27 cellular contexts compared by ENCODE assay signal in genomic region chr6:72083976-72084375, GRCh38.
"Had no signal": no experiment of that assay in that cellular context is flagged by ENCODE, and none has a peak within 500 bp of the region (broad histone marks: within the 10 kb centered on the region; RNA-seq: fewer than 3 reads in every experiment).

No MANE protein-coding gene starts in this region.

- H3K9me3 ChIP-seq: left ventricle myocardium inferior, ovary, sigmoid colon, spleen, suprapubic skin, thoracic aorta, tibial artery, upper lobe of right lung had no signal

- H3K4me1 Mint-ChIP-seq: immature natural killer cell; mesothelial cell of epicardium; naive B cell; natural killer cell; stimulated activated effector memory CD8-positive, alpha-beta T cell treated with anti-CD3 and anti-CD28 coated beads, Interleukin-12 subunit alpha, Interleukin-12 subunit beta, amount 100 ng/mL, for 72 hours had no signal

- DNase-seq: hypothalamus; immature natural killer cell; kidney; left ventricle myocardium inferior; mesendoderm; naive B cell; natural killer cell; nephron progenitor cell; ovary; right cardiac atrium; sigmoid colon; small intestine; spleen; stimulated activated CD4-positive, alpha-beta T cell treated with anti-CD3 and anti-CD28 coated beads, Interleukin-4, amount 100 ng/mL, for 24 hours; stimulated activated naive CD4-positive, alpha-beta T cell; tibial artery; trophoblast cell; upper lobe of right lung had no signal

- H3K9me3 Mint-ChIP-seq: mesothelial cell of epicardium; naive B cell; natural killer cell; nephron progenitor cell; stimulated activated effector memory CD8-positive, alpha-beta T cell treated with anti-CD3 and anti-CD28 coated beads, Interleukin-12 subunit alpha, Interleukin-12 subunit beta, amount 100 ng/mL, for 72 hours; stimulated activated naive CD8-positive, alpha-beta T cell treated with anti-CD3 and anti-CD28 coated beads, Interleukin-15, Interleukin-2, amounts not matched to agents 100 ng/mL and 50 ng/mL, for 24 hours had no signal

- H3K27ac ChIP-seq: left ventricle myocardium inferior, ovary, sigmoid colon, spleen, suprapubic skin, thoracic aorta, tibial artery, upper lobe of right lung had no signal

- H3K4me3 ChIP-seq: left ventricle myocardium inferior, lung, ovary, sigmoid colon, spleen, suprapubic skin, thoracic aorta, tibial artery, upper lobe of right lung had no signal

- FAIRE-seq: islet of Langerhans, kidney, small intestine, urothelium cell line had no signal

- H3K36me3 ChIP-seq: left ventricle myocardium inferior, ovary, sigmoid colon, spleen, suprapubic skin, thoracic aorta, tibial artery, upper lobe of right lung had no signal

- H3K4me3 Mint-ChIP-seq: immature natural killer cell; mesothelial cell of epicardium; naive B cell; natural killer cell; nephron progenitor cell; stimulated activated effector memory CD8-positive, alpha-beta T cell treated with anti-CD3 and anti-CD28 coated beads, Interleukin-12 subunit alpha, Interleukin-12 subunit beta, amount 100 ng/mL, for 72 hours; stimulated activated naive CD8-positive, alpha-beta T cell treated with anti-CD3 and anti-CD28 coated beads, Interleukin-15, Interleukin-2, amounts not matched to agents 100 ng/mL and 50 ng/mL, for 24 hours had no signal

- H3K36me3 Mint-ChIP-seq: immature natural killer cell; mesothelial cell of epicardium; naive B cell; natural killer cell; stimulated activated effector memory CD8-positive, alpha-beta T cell treated with anti-CD3 and anti-CD28 coated beads, Interleukin-12 subunit alpha, Interleukin-12 subunit beta, amount 100 ng/mL, for 72 hours had no signal

- H3K27me3 ChIP-seq: ovary, sigmoid colon, spleen, suprapubic skin, tibial artery, upper lobe of right lung had no signal

- H3K27ac Mint-ChIP-seq: immature natural killer cell; mesothelial cell of epicardium; naive B cell; natural killer cell; nephron progenitor cell; progenitor cell of endocrine pancreas; stimulated activated effector memory CD8-positive, alpha-beta T cell treated with anti-CD3 and anti-CD28 coated beads, Interleukin-12 subunit alpha, Interleukin-12 subunit beta, amount 100 ng/mL, for 72 hours; stimulated activated naive CD8-positive, alpha-beta T cell treated with anti-CD3 and anti-CD28 coated beads, Interleukin-15, Interleukin-2, amounts not matched to agents 100 ng/mL and 50 ng/mL, for 24 hours had no signal

- ATAC-seq: natural killer cell; right cardiac atrium; stimulated activated effector memory CD8-positive, alpha-beta T cell treated with anti-CD3 and anti-CD28 coated beads, Interleukin-12 subunit alpha, Interleukin-12 subunit beta, amount 100 ng/mL, for 72 hours; upper lobe of right lung had no signal

- H3K27me3 Mint-ChIP-seq: progenitor cell of endocrine pancreas had no signal

- H3K4me1 ChIP-seq: left ventricle myocardium inferior, sigmoid colon, spleen, suprapubic skin, tibial artery, upper lobe of right lung had no signal
